ENCODE assay signal across 8 cellular contexts in genomic region chr12:47377414-47378221, GRCh38.
DNase-seq lines count a peak whose midpoint lies in the region; ATAC-seq lines count a peak whose summit lies in the region.

No MANE protein-coding gene starts in this region.

- DNase-seq in ELR (ENCODE audit: low read depth) (peak; percentile 94), T-cell (no peak), Right ventricle myocardium inferior (ENCODE audit: missing footprints) (peak; percentile 96), NCI-H2171 treated with DMSO at 0.1 percent for 48 hours (lab: John Stamatoyannopoulos, UW) (no peak)
- DNase-seq in activated CD8-positive, alpha-beta memory T cell treated with anti-CD3 and anti-CD28 coated beads, Interleukin-2, amount 50 U/mL, for 4 hours = no peak
- DNase-seq in central memory CD4-positive, alpha-beta T cell = no peak

- no peak overlapping the region for H3K4me3 ChIP-seq in rectal smooth muscle tissue (ENCODE audit: low read length)

- intact Hi-C loops in Right ventricle myocardium inferior (cut with DNase I) = no loop called here

- H3K27ac ChIP-seq in rectal smooth muscle tissue (ENCODE audit: low read depth, low read length) = peak overlapping the region; percentile 86

- no peaks in the 10 kb centered on the region for H3K36me3 Mint-ChIP-seq in T-cell

- no peaks in the 10 kb centered on the region for H3K27me3 Mint-ChIP-seq in T-cell

- H3K4me1 Mint-ChIP-seq in T-cell = peaks cover 32 to 47% (median 35%) of the 10 kb centered on the region in 3 donors

- H3K4me1 ChIP-seq in rectal smooth muscle tissue (ENCODE audit: control insufficient read depth, insufficient read depth, low read length) = peaks cover 11% of the 10 kb centered on the region

- CTCF ChIA-PET in T-cell (lab: Charles Lee) = interaction anchor here (0.6 to 0.8 kb wide), 2 partner anchors 13 to 1138 kb away, joined by 3 read pairs; no protein-coding TSS in a partner anchor

- no peaks in the 10 kb centered on the region for H3K36me3 ChIP-seq in rectal smooth muscle tissue (ENCODE audit: control insufficient read depth, insufficient read depth, low read length)

- no peak overlapping the region for H3K9ac ChIP-seq in rectal smooth muscle tissue (ENCODE audit: low read length)

- peaks cover 6 to 27% (median 7%) of the 10 kb centered on the region in 3 donors for H3K9me3 Mint-ChIP-seq in T-cell

- no peak overlapping the region for H3K4me3 Mint-ChIP-seq in T-cell

- H3K27ac Mint-ChIP-seq in T-cell = peak overlapping the region; percentile 13 to 81

- H3K27me3 ChIP-seq in rectal smooth muscle tissue (ENCODE audit: control insufficient read depth, insufficient read depth, low read length) = no peaks in the 10 kb centered on the region

- ATAC-seq in T-cell (replicated peaks in 1 of 4) (no peak), Right ventricle myocardium inferior (peak; percentile 97), HG02610 (IDR thresholded peaks at IDR 0.05; ENCODE audit: unreplicated experiment) (no peak)

- POLR2A ChIA-PET in T-cell (lab: Charles Lee) = interaction anchor here in 1 of 2 donors (0.7 kb wide), 1 partner anchor 60 kb away, joined by 3 read pairs; no protein-coding TSS in a partner anchor

Comparison
In these comparisons a context has a peak if more than half of its experiments do, and no peak if none do; other contexts are left out.
1. DNase-seq: peak in ELR (single experiment) and Right ventricle myocardium inferior (single experiment); none in T-cell (0 of 34), activated CD8-positive, alpha-beta memory T cell treated with anti-CD3 and anti-CD28 coated beads, Interleukin-2, amount 50 U/mL, for 4 hours (single experiment), central memory CD4-positive, alpha-beta T cell (single experiment) and NCI-H2171 treated with DMSO at 0.1 percent for 48 hours (single experiment).